ENCODE assay signal across 8 cellular contexts in the genomic region with DNA sequence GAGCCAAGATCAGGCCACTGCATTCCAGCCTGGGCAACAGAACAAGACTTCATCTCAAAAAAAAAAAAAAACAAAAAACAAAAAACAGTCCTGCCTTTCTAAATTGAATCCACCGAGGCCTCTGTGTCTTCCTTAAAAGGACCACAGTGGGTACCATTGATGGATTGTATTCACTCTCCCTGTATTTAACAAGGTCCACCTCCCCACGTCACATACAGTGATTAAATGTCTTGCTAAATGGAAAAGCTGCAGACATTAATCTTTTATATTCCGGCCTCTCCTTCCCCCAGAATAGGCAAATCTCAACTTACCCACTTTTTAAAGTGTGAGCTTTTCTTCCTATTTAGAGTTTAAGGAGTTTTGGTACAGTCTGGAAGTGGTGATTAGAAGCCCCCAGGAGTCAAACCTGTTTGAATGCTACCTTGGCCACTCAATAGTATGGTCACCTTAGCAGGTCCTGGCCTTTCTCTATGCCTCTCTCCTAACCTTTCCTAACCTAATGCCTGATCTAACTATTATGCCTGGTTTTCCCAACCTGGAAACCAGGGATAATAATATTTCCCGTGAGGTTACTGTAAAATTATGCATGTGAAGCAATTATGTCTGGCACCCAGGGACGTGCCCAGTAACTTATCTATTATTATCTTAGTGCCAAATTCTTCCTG. TPM values are rescaled to one million over a fixed set of nuclear protein-coding genes. Genes with fewer than 3 reads are reported as not detected.
DNase-seq lines count a peak whose midpoint lies in the region; ATAC-seq, FAIRE-seq and TF ChIP-seq lines count a peak whose summit lies in the region.

No MANE protein-coding gene starts in this region.

- no peak overlapping the region for H4K91ac ChIP-seq in mesenchymal stem cell (ENCODE audit: low read length)

- no peak overlapping the region for H3K18ac ChIP-seq in mesenchymal stem cell (ENCODE audit: low read depth in 1 of 2, low read length in 2 of 2)

- H3K27me3 ChIP-seq in GM12878 (replicated peaks in 1 of 2; ENCODE audit: control insufficient read depth in 2 of 2, insufficient read depth in 2 of 2, low read length in 1 of 2) = no peaks in the 10 kb centered on the region
- H3K27me3 ChIP-seq in mesenchymal stem cell (ENCODE audit: control insufficient read depth in 1 of 2, insufficient read depth in 1 of 2, low read length in 2 of 2) = no peaks in the 10 kb centered on the region
- H3K27me3 ChIP-seq in upper lobe of left lung = no peaks in the 10 kb centered on the region

- H3K4me3 Mint-ChIP-seq in activated naive CD4-positive, alpha-beta T cell treated with anti-CD3 and anti-CD28 coated beads, Interleukin-2, amount 10 ng/mL, durations not matched to agents 7 days and 5 days = peak overlapping the region; percentile 98

- TF ChIP-seq POLR2A in GM12878 (IDR thresholded peaks at IDR 0.05; ENCODE audit: low read depth, low read length) (no peak), upper lobe of left lung (IDR thresholded peaks at IDR 0.05) (no peak)

- peaks cover 3% of the 10 kb centered on the region for H3K27me3 Mint-ChIP-seq in activated naive CD4-positive, alpha-beta T cell treated with anti-CD3 and anti-CD28 coated beads, Interleukin-2, amount 10 ng/mL, durations not matched to agents 7 days and 5 days

- no peak overlapping the region for H2BK5ac ChIP-seq in mesenchymal stem cell (ENCODE audit: low read depth, low read length, poor library complexity, severe bottlenecking)

- in situ Hi-C loops in GM12878 (cut with MboI) = no loop called here

- 60% methylated on average over 5 of the region's 5 CpGs for WGBS in GM12878 (ENCODE audit: insufficient coverage, insufficient replicate concordance, low lambda C conversion rate, missing lambda C conversion rate)
- 87% methylated on average over 2 of the region's 5 CpGs for WGBS in mesenchymal stem cell
- WGBS in upper lobe of left lung, 2 donors = 16 to 25% methylated on average over 5 of the region's 5 CpGs

- peaks cover 79% of the 10 kb centered on the region for H3K79me2 ChIP-seq in GM12878 (ENCODE audit: control insufficient read depth, insufficient read depth, low read length)

- H3K4ac ChIP-seq in mesenchymal stem cell (ENCODE audit: low read depth in 1 of 2, low read length in 2 of 2) = no peak overlapping the region

- intact Hi-C loops in GM12878 (cut with micrococcal nuclease; ENCODE audit: unreplicated experiment) = loop anchor here (10.0 kb wide), 1 partner anchor 134 kb away; a partner anchor contains a TSS

- H3K27ac ChIP-seq in GM12878 (ENCODE audit: control insufficient read depth, insufficient read depth) (peak overlapping the region; percentile 99; the same call in 1 of the 2 replicates), mesenchymal stem cell (ENCODE audit: low read length, poor library complexity, severe bottlenecking) (no peak overlapping the region), upper lobe of left lung (peak overlapping the region; percentile 98 to 100 (median 100))

- no peak overlapping the region for H2BK12ac ChIP-seq in mesenchymal stem cell (ENCODE audit: low read length in 2 of 2)

- H3K9ac ChIP-seq in GM12878 (ENCODE audit: control insufficient read depth, insufficient read depth, low read length) (peak overlapping the region; percentile 99; the same call in 1 of the 2 replicates), mesenchymal stem cell (ENCODE audit: low read length) (peak overlapping the region; percentile 98)

- CTCF ChIA-PET in activated naive CD4-positive, alpha-beta T cell treated with anti-CD3 and anti-CD28 coated beads, Interleukin-2, amount 10 ng/mL, durations not matched to agents 7 days and 5 days (lab: Charles Lee) = interaction anchor here (1.3 to 5.4 kb wide), 3 partner anchors 22 to 97 kb away, joined by 3 to 56 read pairs (median 3); no protein-coding TSS in a partner anchor
- CTCF ChIA-PET in GM12878 (lab: Yijun Ruan, JAX) = interaction anchor here (0.9 to 14.2 kb wide), 6 partner anchors 22 to 98 kb away, joined by 3 to 213 read pairs (median 6); no protein-coding TSS in a partner anchor

- no peak overlapping the region for H3K14ac ChIP-seq in mesenchymal stem cell (ENCODE audit: low read length in 2 of 2)

- H2AFZ ChIP-seq in GM12878 (ENCODE audit: control insufficient read depth, low read depth, low read length) (no peak overlapping the region), mesenchymal stem cell (ENCODE audit: low read depth, low read length) (no peak overlapping the region)

- H3K9me3 ChIP-seq in GM12878 (replicated peaks; ENCODE audit: control insufficient read depth, insufficient read depth, low read length) (peaks cover 6% of the 10 kb centered on the region; the same call in 2 of the 3 replicates), mesenchymal stem cell (ENCODE audit: control insufficient read depth, low read length) (no peaks in the 10 kb centered on the region), upper lobe of left lung (no peaks in the 10 kb centered on the region)

- SMC1A ChIA-PET in GM12878 (lab: Charles Lee; ENCODE audit: uncharacterized antibody, unreplicated experiment) = interaction anchor here (0.9 to 8.5 kb wide), 11 partner anchors 12 to 97 kb away, joined by 3 to 140 read pairs (median 5); no protein-coding TSS in a partner anchor

- no peak for TF ChIP-seq EP300 in GM12878 (IDR thresholded peaks at IDR 0.05; ENCODE audit: borderline replicate concordance in 1 of 2, control insufficient read depth in 1 of 2, low read depth in 2 of 2, low read length in 2 of 2)
- no peak for TF ChIP-seq EP300 in upper lobe of left lung (IDR thresholded peaks at IDR 0.05)

- H2AK5ac ChIP-seq in mesenchymal stem cell (ENCODE audit: low read length, severe bottlenecking) = no peak overlapping the region

- no peak overlapping the region for H2BK120ac ChIP-seq in mesenchymal stem cell (ENCODE audit: low read depth, low read length)

- H3K23ac ChIP-seq in mesenchymal stem cell (ENCODE audit: low read length in 2 of 2) = no peak overlapping the region

- TF ChIP-seq CTCF in GM12878 (IDR thresholded peaks at IDR 0.05 in 2 of 3, conservative IDR thresholded peaks at IDR 0.05 in 1 of 3; ENCODE audit: control insufficient read depth in 2 of 3, extremely low read depth in 1 of 3, insufficient read depth in 1 of 3, low read depth in 3 of 3, low read length in 3 of 3) (no peak), upper lobe of left lung (IDR thresholded peaks at IDR 0.05) (no peak)

- peak overlapping the region; percentile 99 for H3K27ac Mint-ChIP-seq in activated naive CD4-positive, alpha-beta T cell treated with anti-CD3 and anti-CD28 coated beads, Interleukin-2, amount 10 ng/mL, durations not matched to agents 7 days and 5 days

- FAIRE-seq in GM12878 (lab: Jason Lieb, UNC) = no peak

- H3K36me3 Mint-ChIP-seq in activated naive CD4-positive, alpha-beta T cell treated with anti-CD3 and anti-CD28 coated beads, Interleukin-2, amount 10 ng/mL, durations not matched to agents 7 days and 5 days = peaks cover 51% of the 10 kb centered on the region

- H3K4me1 ChIP-seq in GM12878 (ENCODE audit: control insufficient read depth, insufficient read depth, low read length) (peaks cover 7% of the 10 kb centered on the region), mesenchymal stem cell (ENCODE audit: control insufficient read depth, insufficient read depth, low read depth, low read length) (peaks cover 5% of the 10 kb centered on the region), upper lobe of left lung (peaks cover 36 to 68% (median 57%) of the 10 kb centered on the region in 4 donors)

- ATAC-seq in GM12878 = no peak
- no peak for ATAC-seq in upper lobe of left lung (ENCODE audit: low FRiP score in 2 of 2)
- no peak for ATAC-seq in GM19397 (IDR thresholded peaks at IDR 0.05; ENCODE audit: unreplicated experiment)

- POLR2A ChIA-PET in GM12878 (lab: Charles Lee) = interaction anchor here (0.6 to 6.7 kb wide), 7 partner anchors 11 to 586 kb away, joined by 3 to 76 read pairs (median 3); a partner anchor contains a TSS

- H4K20me1 ChIP-seq in GM12878 (ENCODE audit: control insufficient read depth, insufficient read depth) = no peaks in the 10 kb centered on the region

- H3K36me3 ChIP-seq in GM12878 (ENCODE audit: control insufficient read depth in 2 of 2, insufficient read depth in 2 of 2, low read length in 1 of 2) (peaks cover 0 to 4% of the 10 kb centered on the region in 2 experiments; a peak in 1 of 4 replicates), mesenchymal stem cell (ENCODE audit: control insufficient read depth in 1 of 2, insufficient read depth in 2 of 2, low read depth in 1 of 2, low read length in 2 of 2) (peaks cover 3 to 24% of the 10 kb centered on the region in 2 experiments), upper lobe of left lung (peaks cover 0 to 4% (median 0%) of the 10 kb centered on the region in 4 donors)

- peaks cover 4% of the 10 kb centered on the region for H3K9me3 Mint-ChIP-seq in activated naive CD4-positive, alpha-beta T cell treated with anti-CD3 and anti-CD28 coated beads, Interleukin-2, amount 10 ng/mL, durations not matched to agents 7 days and 5 days

- H3K79me1 ChIP-seq in mesenchymal stem cell (replicated peaks; ENCODE audit: low read length, poor library complexity, severe bottlenecking) = peaks cover 1% of the 10 kb centered on the region

- no peak overlapping the region for H2BK15ac ChIP-seq in mesenchymal stem cell (ENCODE audit: low read depth, poor library complexity, severe bottlenecking)

- no peak for TF ChIP-seq RAD21 in GM12878 (IDR thresholded peaks at IDR 0.05; ENCODE audit: insufficient read depth, low read depth, low read length)

- RAD21 ChIA-PET in GM12878 (lab: Charles Lee; ENCODE audit: unreplicated experiment) = interaction anchor here (1.0 to 4.8 kb wide), 6 partner anchors 12 to 96 kb away, joined by 3 to 52 read pairs (median 4); no protein-coding TSS in a partner anchor

- BruUV-seq in GM12878 (replicated peaks; lab: Mats Ljungman, UMichigan) = no TSS peak

- no peak overlapping the region for H4K8ac ChIP-seq in mesenchymal stem cell (ENCODE audit: low read length)

- H3K4me2 ChIP-seq in GM12878 (ENCODE audit: control insufficient read depth, insufficient read depth) (peak overlapping the region; percentile 23), mesenchymal stem cell (ENCODE audit: low read length, poor library complexity, severe bottlenecking) (peak overlapping the region; percentile 72)

- DNase-seq in activated naive CD4-positive, alpha-beta T cell treated with anti-CD3 and anti-CD28 coated beads, Interleukin-2, amount 10 ng/mL, durations not matched to agents 7 days and 5 days = no peak
- DNase-seq in activated naive CD4-positive, alpha-beta T cell (lab: John Stamatoyannopoulos, UW) = no peak
- DNase-seq in GM12878 (ENCODE audit: low read depth, low spot score) (no peak), mesenchymal stem cell (peak; percentile 36), upper lobe of left lung (no peak), NCI-H1105 (lab: John Stamatoyannopoulos, UW) (no peak)
- DNase-seq in effector CD4-positive, alpha-beta T cell = no peak

- peaks cover 62% of the 10 kb centered on the region for H3K4me1 Mint-ChIP-seq in activated naive CD4-positive, alpha-beta T cell treated with anti-CD3 and anti-CD28 coated beads, Interleukin-2, amount 10 ng/mL, durations not matched to agents 7 days and 5 days

- peak overlapping the region; percentile 72 for H3K4me3 ChIP-seq in GM12878
- H3K4me3 ChIP-seq in mesenchymal stem cell (ENCODE audit: insufficient read depth in 1 of 2, low read depth in 1 of 2, low read length in 2 of 2) = peak overlapping the region in 1 of 2 experiments; percentile 88
- peak overlapping the region in 3 of 4 donors; percentile 61 to 89 (median 74) for H3K4me3 ChIP-seq in upper lobe of left lung

RNA-seq across cellular contexts. Expression of a gene that starts 3.3 kb away (rescaled TPM):
- 84.1 and 88.2 TPM in 2 replicates for total RNA-seq in GM12878 (2013; cell fraction: nucleolus; rRNA removed)
- total RNA-seq in GM12878 (2014; rRNA removed) = 24.7 and 25.6 TPM in 2 replicates
- total RNA-seq in GM12878 (2014; rRNA removed; fragmentation: Illumina TruSeq; extraction: Trizol) = 37.9 and 40.8 TPM in 2 replicates
- 33.3 and 34.6 TPM in 2 replicates for total RNA-seq in GM12878 (2021)
- polyA plus RNA-seq in GM12878 (2011; ENCODE audit: low read depth) = 16.9 TPM
- 69.8 and 74.4 TPM in 2 replicates for polyA plus RNA-seq in GM12878 (2011; rRNA removed)
- 42.8 and 43.2 TPM in 2 replicates for polyA plus RNA-seq in GM12878 (2011; cell fraction: cytosol; rRNA removed)
- 42.6 and 56.3 TPM in 2 replicates for polyA plus RNA-seq in GM12878 (2011; cell fraction: nucleus; rRNA removed)
- polyA plus RNA-seq in GM12878 (2012) = 19.1 and 28.9 TPM in 2 replicates
- 53.8 and 62.5 TPM in 2 replicates for polyA plus RNA-seq in GM12878 (2014; fragmentation: Illumina TruSeq; extraction: Trizol)
- polyA plus RNA-seq in GM12878 (2014; fragmentation: Nextera tagmentation; extraction: Ambion mirVana) = 10 to 100 TPM; 18.4 to 26.6 TPM
- 23.2 and 28.7 TPM in 2 replicates for polyA plus RNA-seq in GM12878 (2014; rRNA removed)
- 10 to 100 TPM; 41.1 to 43.9 TPM for polyA plus RNA-seq in GM12878 (2016; fragmentation: Nextera tagmentation; extraction: Ambion mirVana)
- 60.6 and 80.9 TPM in 2 replicates for polyA minus RNA-seq in GM12878 (2011; rRNA and poly(A)+ RNA removed)
- 21.4 and 27.0 TPM in 2 replicates for polyA minus RNA-seq in GM12878 (2011; cell fraction: cytosol; rRNA and poly(A)+ RNA removed)
- 28.7 and 37.0 TPM in 2 replicates for polyA minus RNA-seq in GM12878 (2011; cell fraction: nucleus; rRNA and poly(A)+ RNA removed)
- 73.3 TPM for polyA plus RNA-seq in mesenchymal stem cell (2013, experiment 1 of 2)
- polyA plus RNA-seq in mesenchymal stem cell (2013, experiment 2 of 2) = 78.2 TPM
- total RNA-seq in upper lobe of left lung = 100 to 1,000 TPM in 3 of 6 donors, 10 to 100 TPM in 3; 52.4 to 174 (median 94.4) TPM

RNA-seq across cellular contexts. Expression of a gene that starts 48.7 kb away (rescaled TPM):
- 156 and 159 TPM in 2 replicates for total RNA-seq in GM12878 (2013; cell fraction: nucleolus; rRNA removed)
- total RNA-seq in GM12878 (2014; rRNA removed) (38.3 and 40.4 TPM in 2 replicates), GM12878 (2014; rRNA removed; fragmentation: Illumina TruSeq; extraction: Trizol) (64.5 and 69.7 TPM in 2 replicates), GM12878 (2021) (267 and 271 TPM in 2 replicates), upper lobe of left lung (100 to 1,000 TPM in 2 of 6 donors, 10 to 100 TPM in 4; 53.2 to 146 (median 89.0) TPM)
- polyA plus RNA-seq in GM12878 (2011; ENCODE audit: low read depth) = 136 TPM
- polyA plus RNA-seq in GM12878 (2011; rRNA removed) (191 and 282 TPM in 2 replicates), GM12878 (2014; fragmentation: Illumina TruSeq; extraction: Trizol) (343 and 435 TPM in 2 replicates), GM12878 (2014; fragmentation: Nextera tagmentation; extraction: Ambion mirVana) (100 to 1,000 TPM; 221 to 285 TPM), GM12878 (2014; rRNA removed) (293 and 302 TPM in 2 replicates), GM12878 (2016; fragmentation: Nextera tagmentation; extraction: Ambion mirVana) (100 to 1,000 TPM; 135 to 141 TPM)
- 65.8 TPM in 2 replicates for polyA plus RNA-seq in GM12878 (2011; cell fraction: cytosol; rRNA removed)
- polyA plus RNA-seq in GM12878 (2011; cell fraction: nucleus; rRNA removed) = 99.4 and 152 TPM in 2 replicates
- 279 and 381 TPM in 2 replicates for polyA plus RNA-seq in GM12878 (2012)
- polyA minus RNA-seq in GM12878 (2011; rRNA and poly(A)+ RNA removed) = 25.9 and 39.1 TPM in 2 replicates
- polyA minus RNA-seq in GM12878 (2011; cell fraction: cytosol; rRNA and poly(A)+ RNA removed) = 29.8 and 31.5 TPM in 2 replicates
- polyA minus RNA-seq in GM12878 (2011; cell fraction: nucleus; rRNA and poly(A)+ RNA removed) = 37.6 and 51.6 TPM in 2 replicates
- 192 TPM for polyA plus RNA-seq in mesenchymal stem cell (2013, experiment 1 of 2)
- polyA plus RNA-seq in mesenchymal stem cell (2013, experiment 2 of 2) = 202 TPM
